In genomic region chrX:397575-397974, GRCh38 we compare ENCODE assay signal across 12 cellular contexts. TPM values are rescaled to one million over a fixed set of nuclear protein-coding genes. Genes with fewer than 3 reads are reported as not detected.
A peak's percentile ranks its signal among the peaks of the same experiment; 100 is the strongest.
DNase-seq lines count a peak whose midpoint lies in the region; TF ChIP-seq lines count a peak whose summit lies in the region.
"Had no signal": no experiment of that assay in that cellular context is flagged by ENCODE, and none has a peak within 500 bp of the region (broad histone marks: within the 10 kb centered on the region; RNA-seq: fewer than 3 reads in every experiment).

No MANE protein-coding gene starts in this region.

- no peaks in the 10 kb centered on the region for H3K27me3 ChIP-seq in smooth muscle cell (ENCODE audit: low read depth)
- H3K27me3 ChIP-seq: SJSA1, suprapubic skin had no signal

- no peaks in the 10 kb centered on the region for H3K79me2 ChIP-seq in smooth muscle cell (ENCODE audit: low read depth)

- peak overlapping the region; percentile 91 for H2AFZ ChIP-seq in smooth muscle cell (ENCODE audit: low read depth)

- no peaks in the 10 kb centered on the region for H3K9me3 ChIP-seq in smooth muscle cell (replicated peaks; ENCODE audit: low read depth)
- H3K9me3 ChIP-seq: SJSA1, suprapubic skin had no signal

- H3K36me3 ChIP-seq in smooth muscle cell (ENCODE audit: low read depth) = no peaks in the 10 kb centered on the region
- H3K36me3 ChIP-seq: SJSA1, suprapubic skin had no signal

- H3K4me2 ChIP-seq in smooth muscle cell = peak overlapping the region; percentile 82
- H3K4me2 ChIP-seq: KMS-11 had no signal

- no peak for TF ChIP-seq CTCF in smooth muscle cell (IDR thresholded peaks at IDR 0.05; ENCODE audit: borderline replicate concordance, insufficient read depth, poor library complexity, severe bottlenecking)

- H4K20me1 ChIP-seq in smooth muscle cell (ENCODE audit: low read depth) = no peaks in the 10 kb centered on the region

- DNase-seq in HCEC 1CT (peak; percentile 28), dermis blood vessel endothelial cell (peak; percentile 92), iPS-NIHi7 (ENCODE audit: extremely low spot score) (peak; percentile 47), smooth muscle cell (lab: John Stamatoyannopoulos, UW; ENCODE audit: unreplicated experiment) (no peak), NCI-H2196 (lab: John Stamatoyannopoulos, UW; ENCODE audit: unreplicated experiment) (no peak), KG1 (lab: John Stamatoyannopoulos, UW) (no peak), NCI-H2081 treated with DMSO at 0.1 percent for 48 hours (lab: John Stamatoyannopoulos, UW) (no peak)
- DNase-seq: natural killer cell, NCI-H2171 had no signal

- no peaks in the 10 kb centered on the region for H3K4me1 ChIP-seq in smooth muscle cell (ENCODE audit: low read depth)
- H3K4me1 ChIP-seq: SJSA1, suprapubic skin had no signal

- H3K4me3 ChIP-seq in smooth muscle cell = no peak overlapping the region
- H3K4me3 ChIP-seq: SJSA1, suprapubic skin had no signal

- H3F3A ChIP-seq in smooth muscle cell (ENCODE audit: low read depth) = no peaks in the 10 kb centered on the region

- peak overlapping the region; percentile 63 for H3K27ac ChIP-seq in smooth muscle cell (ENCODE audit: low read depth)
- H3K27ac ChIP-seq: KMS-11, SJSA1, suprapubic skin had no signal

- H3K9ac ChIP-seq in smooth muscle cell (ENCODE audit: low read depth) = peak overlapping the region; percentile 71
- H3K9ac ChIP-seq: KMS-11 had no signal

- 13% methylated on average over 20 of the region's 20 CpGs for WGBS in smooth muscle cell (ENCODE audit: low lambda C conversion rate)

RNA-seq across cellular contexts. Expression of gene PPP2R3B, which starts 10.9 kb away (rescaled TPM):
- total RNA-seq in dermis blood vessel endothelial cell = 13.5 and 16.3 TPM in 2 replicates
- total RNA-seq in smooth muscle cell = 15.2 TPM in 2 replicates
- 25.1 and 39.5 TPM in 2 replicates for polyA plus RNA-seq in smooth muscle cell

Comparison
In these comparisons a context has a peak if more than half of its experiments do, and no peak if none do; other contexts are left out.
1. DNase-seq: peak in HCEC 1CT (single experiment), dermis blood vessel endothelial cell (single experiment) and iPS-NIHi7 (single experiment); none in smooth muscle cell (single experiment), NCI-H2196 (single experiment), KG1 (single experiment) and NCI-H2081 treated with DMSO at 0.1 percent for 48 hours (single experiment).